In the genomic region with DNA sequence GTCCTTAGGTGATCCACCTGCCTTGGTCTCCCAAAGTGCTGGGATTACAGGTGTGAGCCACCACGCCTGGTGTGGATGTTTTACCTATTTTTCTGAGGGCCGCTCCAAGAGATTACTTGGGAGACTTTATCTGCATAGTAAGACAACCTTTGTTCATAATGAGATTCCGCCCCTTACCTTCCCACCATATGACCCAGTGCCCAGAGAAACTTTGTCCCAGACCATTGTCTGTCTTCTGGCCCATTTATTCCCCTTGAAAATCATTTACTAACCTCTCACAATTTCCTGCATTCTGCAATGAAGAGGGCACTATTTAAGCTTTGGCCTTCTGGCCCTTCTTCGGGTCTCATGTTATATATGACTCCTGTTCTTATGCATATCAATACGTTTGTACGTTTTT, we compare ENCODE assay signal across 28 cellular contexts. TPM values are rescaled to one million over a fixed set of nuclear protein-coding genes. Genes with fewer than 3 reads are reported as not detected.
"Had no signal": no experiment of that assay in that cellular context is flagged by ENCODE, and none has a peak within 500 bp of the region (broad histone marks: within the 10 kb centered on the region; RNA-seq: fewer than 3 reads in every experiment).

No MANE protein-coding gene starts in this region.

- H3K27ac ChIP-seq: neural progenitor cell, ovary, parathyroid adenoma, psoas muscle, skin epidermis, stomach, thoracic aorta, thyroid gland, tibial nerve, upper lobe of left lung, vagina had no signal

- H3K4me1 ChIP-seq: neural progenitor cell, psoas muscle, thyroid gland, tibial nerve, upper lobe of left lung, vagina had no signal

- FAIRE-seq: urothelium cell line had no signal

- H3K4me2 ChIP-seq: neural progenitor cell had no signal

- H3K79me2 ChIP-seq: parathyroid adenoma had no signal

- H2AFZ ChIP-seq: neural progenitor cell, parathyroid adenoma had no signal

- DNase-seq: naive thymus-derived CD4-positive, alpha-beta T cell; natural killer cell; occipital lobe; ovary; posterior cingulate gyrus; psoas muscle; right cardiac atrium; stimulated activated CD4-positive, alpha-beta T cell treated with anti-CD3 and anti-CD28 coated beads, Interleukin-15, amount 100 ng/mL, for 24 hours; stimulated activated CD4-positive, alpha-beta T cell treated with anti-CD3 and anti-CD28 coated beads, Interleukin-2, amount 100 ng/mL, for 24 hours; stimulated activated CD4-positive, alpha-beta T cell treated with anti-CD3 and anti-CD28 coated beads, Interleukin-2, amount 100 ng/mL, for 48 hours; stimulated activated CD4-positive, alpha-beta T cell treated with anti-CD3 and anti-CD28 coated beads, Interleukin-4, amount 100 ng/mL, for 24 hours; stimulated activated naive B cell treated with anti-CD40 and anti-IgM and Interleukin-4, amounts not matched to agents 10 μg/mL and 1 μg/mL and 100 μg/mL, for 72 hours; stimulated activated naive CD4-positive, alpha-beta T cell treated with Interleukin-2 at 50 U/mL for 16 hours; stomach; thyroid gland; trophoblast cell; upper lobe of left lung had no signal

- H3K4me3 ChIP-seq: neural progenitor cell, ovary, psoas muscle, skin epidermis, stomach, thoracic aorta, thyroid gland, tibial nerve, upper lobe of left lung, vagina had no signal

- H3K27me3 ChIP-seq: neural progenitor cell, ovary, stomach, thyroid gland, tibial nerve, upper lobe of left lung, vagina had no signal

- ATAC-seq: naive thymus-derived CD4-positive, alpha-beta T cell; natural killer cell; psoas muscle; right cardiac atrium; sciatic nerve; stimulated activated effector memory CD8-positive, alpha-beta T cell treated with anti-CD3 and anti-CD28 coated beads, Interleukin-12 subunit alpha, Interleukin-12 subunit beta, amount 100 ng/mL, for 72 hours; stimulated activated naive B cell treated with anti-CD40 and anti-IgM and Interleukin-4, amounts not matched to agents 10 μg/mL and 1 μg/mL and 100 μg/mL, for 72 hours had no signal

- H3K9me3 ChIP-seq: ovary, psoas muscle, stomach, thoracic aorta, thyroid gland, upper lobe of left lung, vagina had no signal

- H3K36me3 ChIP-seq: neural progenitor cell, ovary, stomach, thoracic aorta, thyroid gland, tibial nerve, upper lobe of left lung, vagina had no signal

RNA-seq across cellular contexts. Expression of a gene that starts 13.8 kb away (rescaled TPM):
- total RNA-seq: natural killer cell, occipital lobe, temporal lobe had no signal
- polyA plus RNA-seq: neural cell had no signal
